1 cellular context compared by ENCODE assay signal in genomic region chr6:43708857-43709653, GRCh38.
TF ChIP-seq lines count a peak whose summit lies in the region.

No MANE protein-coding gene starts in this region.

TF ChIP-seq in K562, 482 proteins besides CTCF, POLR2A, EP300 and RAD21 (continued from another document):
- TF ChIP-seq ZNF395 (CRISPR knock-in tag; IDR thresholded peaks at IDR 0.05) (no peak), DPF2 (IDR thresholded peaks at IDR 0.05) (peak; percentile 48; the same call in 1 of the 2 replicates), HDAC1 (IDR thresholded peaks at IDR 0.05) (no peak), SIN3B (IDR thresholded peaks at IDR 0.05; ENCODE audit: low read depth) (no peak), ARID1B (IDR thresholded peaks at IDR 0.05) (peak; percentile 33; the same call in 1 of the 2 replicates), RNF2 (IDR thresholded peaks at IDR 0.05) (0 out of 2 replicates have a peak, but pooled peaks have one; percentile 27), ZNF212 (CRISPR knock-in tag; IDR thresholded peaks at IDR 0.05) (no peak), MXD1 (CRISPR knock-in tag; IDR thresholded peaks at IDR 0.05; ENCODE audit: borderline replicate concordance, poor library complexity, severe bottlenecking) (no peak), NFYB (IDR thresholded peaks at IDR 0.05; ENCODE audit: extremely low read depth, insufficient read length) (no peak), RAD51 (IDR thresholded peaks at IDR 0.05; ENCODE audit: borderline replicate concordance, low read depth) (no peak), VEZF1 (CRISPR knock-in tag; IDR thresholded peaks at IDR 0.05) (peak; percentile 62; the same call in 1 of the 2 replicates), NFIC (IDR thresholded peaks at IDR 0.05) (peak; percentile 66), ZNF24 (IDR thresholded peaks at IDR 0.05) (peak; percentile 24; the same call in 1 of the 2 replicates), TEAD4 (IDR thresholded peaks at IDR 0.05; ENCODE audit: low read length) (0 out of 2 replicates have a peak, but pooled peaks have one; percentile 7), TEAD4 (CRISPR knock-in tag; IDR thresholded peaks at IDR 0.05; ENCODE audit: borderline replicate concordance) (no peak), DACH1 (IDR thresholded peaks at IDR 0.05; ENCODE audit: partially characterized antibody) (peak; percentile 54), ETV1 (tag; conservative IDR thresholded peaks at IDR 0.05; ENCODE audit: low read depth) (peak; percentile 49; the same call in 1 of the 2 replicates), STAT5A (IDR thresholded peaks at IDR 0.05; ENCODE audit: borderline replicate concordance, low read length) (peak; percentile 49; the same call in 1 of the 2 replicates), ZNF263 (CRISPR knock-in tag; IDR thresholded peaks at IDR 0.05; ENCODE audit: borderline replicate concordance) (peak; percentile 92), PRDM10 (IDR thresholded peaks at IDR 0.05; ENCODE audit: partially characterized antibody) (peak; percentile 39), HNRNPH1 (optimal IDR thresholded peaks at IDR 0.05; ENCODE audit: low read depth, low read length) (no peak), HMBOX1 (IDR thresholded peaks at IDR 0.05) (0 out of 2 replicates have a peak, but pooled peaks have one; percentile 20), ARNT (IDR thresholded peaks at IDR 0.05) (0 out of 4 replicates have a peak, but pooled peaks of 1 of the 2 experiments have one; percentile 70), ATF3 (IDR thresholded peaks at IDR 0.05) (peak; percentile 57), ATF3 (CRISPR knock-in tag; conservative IDR thresholded peaks at IDR 0.05) (no peak), NR2C2 (CRISPR knock-in tag; IDR thresholded peaks at IDR 0.05) (no peak), NR2C2 (tag; IDR thresholded peaks at IDR 0.05) (peak; percentile 73; the same call in 1 of the 2 replicates), EGR1 (conservative IDR thresholded peaks at IDR 0.05) (peak; percentile 63)
- TF ChIP-seq, protein P1, sequence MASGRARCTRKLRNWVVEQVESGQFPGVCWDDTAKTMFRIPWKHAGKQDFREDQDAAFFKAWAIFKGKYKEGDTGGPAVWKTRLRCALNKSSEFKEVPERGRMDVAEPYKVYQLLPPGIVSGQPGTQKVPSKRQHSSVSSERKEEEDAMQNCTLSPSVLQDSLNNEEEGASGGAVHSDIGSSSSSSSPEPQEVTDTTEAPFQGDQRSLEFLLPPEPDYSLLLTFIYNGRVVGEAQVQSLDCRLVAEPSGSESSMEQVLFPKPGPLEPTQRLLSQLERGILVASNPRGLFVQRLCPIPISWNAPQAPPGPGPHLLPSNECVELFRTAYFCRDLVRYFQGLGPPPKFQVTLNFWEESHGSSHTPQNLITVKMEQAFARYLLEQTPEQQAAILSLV (tag; IDR thresholded peaks at IDR 0.05): peak; percentile 83
- TF ChIP-seq, protein P2, sequence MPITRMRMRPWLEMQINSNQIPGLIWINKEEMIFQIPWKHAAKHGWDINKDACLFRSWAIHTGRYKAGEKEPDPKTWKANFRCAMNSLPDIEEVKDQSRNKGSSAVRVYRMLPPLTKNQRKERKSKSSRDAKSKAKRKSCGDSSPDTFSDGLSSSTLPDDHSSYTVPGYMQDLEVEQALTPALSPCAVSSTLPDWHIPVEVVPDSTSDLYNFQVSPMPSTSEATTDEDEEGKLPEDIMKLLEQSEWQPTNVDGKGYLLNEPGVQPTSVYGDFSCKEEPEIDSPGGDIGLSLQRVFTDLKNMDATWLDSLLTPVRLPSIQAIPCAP (CRISPR knock-in tag; IDR thresholded peaks at IDR 0.05; ENCODE audit: borderline replicate concordance): no peak
- TF ChIP-seq, protein P3, sequence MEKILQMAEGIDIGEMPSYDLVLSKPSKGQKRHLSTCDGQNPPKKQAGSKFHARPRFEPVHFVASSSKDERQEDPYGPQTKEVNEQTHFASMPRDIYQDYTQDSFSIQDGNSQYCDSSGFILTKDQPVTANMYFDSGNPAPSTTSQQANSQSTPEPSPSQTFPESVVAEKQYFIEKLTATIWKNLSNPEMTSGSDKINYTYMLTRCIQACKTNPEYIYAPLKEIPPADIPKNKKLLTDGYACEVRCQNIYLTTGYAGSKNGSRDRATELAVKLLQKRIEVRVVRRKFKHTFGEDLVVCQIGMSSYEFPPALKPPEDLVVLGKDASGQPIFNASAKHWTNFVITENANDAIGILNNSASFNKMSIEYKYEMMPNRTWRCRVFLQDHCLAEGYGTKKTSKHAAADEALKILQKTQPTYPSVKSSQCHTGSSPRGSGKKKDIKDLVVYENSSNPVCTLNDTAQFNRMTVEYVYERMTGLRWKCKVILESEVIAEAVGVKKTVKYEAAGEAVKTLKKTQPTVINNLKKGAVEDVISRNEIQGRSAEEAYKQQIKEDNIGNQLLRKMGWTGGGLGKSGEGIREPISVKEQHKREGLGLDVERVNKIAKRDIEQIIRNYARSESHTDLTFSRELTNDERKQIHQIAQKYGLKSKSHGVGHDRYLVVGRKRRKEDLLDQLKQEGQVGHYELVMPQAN (IDR thresholded peaks at IDR 0.05; ENCODE audit: borderline replicate concordance): no peak
